In genomic region chr10:98582363-98582762, GRCh38 we compare ENCODE assay signal across 12 cellular contexts.
A peak's percentile ranks its signal among the peaks of the same experiment; 100 is the strongest.
DNase-seq lines count a peak whose midpoint lies in the region; ATAC-seq, FAIRE-seq and TF ChIP-seq lines count a peak whose summit lies in the region.
"Had no signal": no experiment of that assay in that cellular context is flagged by ENCODE, and none has a peak within 500 bp of the region (broad histone marks: within the 10 kb centered on the region; RNA-seq: fewer than 3 reads in every experiment).

No MANE protein-coding gene starts in this region.

- intact Hi-C loops in prostate gland (cut with DNase I) = no loop called here

- H3K36me3 ChIP-seq in prostate gland = no peaks in the 10 kb centered on the region

- no peaks in the 10 kb centered on the region for H3K9me3 ChIP-seq in prostate gland
- H3K9me3 ChIP-seq: A549, Caco-2 had no signal

- no peaks in the 10 kb centered on the region for H3K4me1 ChIP-seq in prostate gland (replicated peaks)
- H3K4me1 ChIP-seq: A549, Caco-2 had no signal

- no peaks in the 10 kb centered on the region for H3K36me3 Mint-ChIP-seq in endothelial cell (ENCODE audit: low read depth, unreplicated experiment)
- H3K36me3 Mint-ChIP-seq: CD8-positive, alpha-beta memory T cell had no signal

- H3K27ac Mint-ChIP-seq in endothelial cell (ENCODE audit: unreplicated experiment) = no peak overlapping the region
- H3K27ac Mint-ChIP-seq: CD8-positive, alpha-beta memory T cell; HFFc6 had no signal

- no peak for TF ChIP-seq POLR2A in prostate gland (IDR thresholded peaks at IDR 0.05)

- peaks cover 5% of the 10 kb centered on the region for H3K4me1 Mint-ChIP-seq in endothelial cell (ENCODE audit: unreplicated experiment)
- H3K4me1 Mint-ChIP-seq: CD8-positive, alpha-beta memory T cell had no signal

- TF ChIP-seq CTCF in epithelial cell of esophagus (IDR thresholded peaks at IDR 0.05; ENCODE audit: insufficient read depth, low read depth, low read length, missing control alignments) = no peak
- no peak for TF ChIP-seq CTCF in prostate gland (IDR thresholded peaks at IDR 0.05)
- no peak for TF ChIP-seq CTCF in endothelial cell (IDR thresholded peaks at IDR 0.05; ENCODE audit: unreplicated experiment)

- no peaks in the 10 kb centered on the region for H3K27me3 Mint-ChIP-seq in endothelial cell (ENCODE audit: unreplicated experiment)

- no peaks in the 10 kb centered on the region for H3K9me3 Mint-ChIP-seq in endothelial cell (ENCODE audit: unreplicated experiment)
- H3K9me3 Mint-ChIP-seq: CD8-positive, alpha-beta memory T cell; HFFc6 had no signal

- ATAC-seq in HG02571 (IDR thresholded peaks at IDR 0.05; ENCODE audit: unreplicated experiment) = no peak
- ATAC-seq: A549 had no signal

- WGBS in prostate gland = 22% methylated on average over 2 of the region's 2 CpGs

- no peak overlapping the region for H3K4me3 ChIP-seq in epithelial cell of esophagus (ENCODE audit: low read length)
- H3K4me3 ChIP-seq in prostate gland = no peak overlapping the region
- H3K4me3 ChIP-seq: A549 had no signal

- FAIRE-seq in HTR-8/SVneo (lab: Jason Lieb, UNC) = no peak
- FAIRE-seq: A549 had no signal

- H3K27me3 ChIP-seq in prostate gland (replicated peaks; ENCODE audit: insufficient read depth) = no peaks in the 10 kb centered on the region

- DNase-seq in NCI-H1694 (lab: John Stamatoyannopoulos, UW) (peak; percentile 51), NCI-H2171 (lab: John Stamatoyannopoulos, UW) (peak; percentile 58), epithelial cell of esophagus (ENCODE audit: low read depth) (peak; percentile 55), prostate gland (ENCODE audit: low spot score) (peak; percentile 5), endothelial cell (ENCODE audit: low spot score) (no peak), HTR-8/SVneo (ENCODE audit: insufficient read length, low spot score) (no peak)
- DNase-seq: Caco-2; CD8-positive, alpha-beta memory T cell; HCEC 1CT; HFFc6 had no signal

- no peak overlapping the region for H3K27ac ChIP-seq in prostate gland
- H3K27ac ChIP-seq: A549 had no signal

- H3K4me3 Mint-ChIP-seq in endothelial cell (ENCODE audit: unreplicated experiment) = no peak overlapping the region
- H3K4me3 Mint-ChIP-seq: CD8-positive, alpha-beta memory T cell; HFFc6 had no signal

Comparison
In these comparisons a context has a peak if more than half of its experiments do, and no peak if none do; other contexts are left out.
1. DNase-seq: peak in NCI-H1694 (single experiment), NCI-H2171 (single experiment), epithelial cell of esophagus (single experiment) and prostate gland (single experiment); none in endothelial cell (single experiment) and HTR-8/SVneo (single experiment).